In genomic region chr10:12547301-12547771, GRCh38 we compare ENCODE assay signal across 13 cellular contexts.
DNase-seq lines count a peak whose midpoint lies in the region; ATAC-seq and TF ChIP-seq lines count a peak whose summit lies in the region.
"Had no signal": no experiment of that assay in that cellular context is flagged by ENCODE, and none has a peak within 500 bp of the region (broad histone marks: within the 10 kb centered on the region; RNA-seq: fewer than 3 reads in every experiment).

No MANE protein-coding gene starts in this region.

- TF ChIP-seq CTCF in esophagus squamous epithelium (IDR thresholded peaks at IDR 0.05) = no peak

- H3K4me3 ChIP-seq in esophagus squamous epithelium = no peak overlapping the region
- H3K4me3 ChIP-seq: cardiac muscle cell, psoas muscle had no signal

- H3K27me3 ChIP-seq in esophagus squamous epithelium = no peaks in the 10 kb centered on the region
- H3K27me3 ChIP-seq: cardiac muscle cell had no signal

- DNase-seq in stimulated activated naive CD4-positive, alpha-beta T cell (lab: John Stamatoyannopoulos, UW) = peak in 5 of 6 experiments; percentile 2 to 65 (median 45)
- no peak for DNase-seq in stimulated activated naive CD4-positive, alpha-beta T cell treated with Interleukin-2 at 50 U/mL for 16 hours (lab: John Stamatoyannopoulos, UW)
- peak; percentile 3 for DNase-seq in NCI-H2196 treated with DMSO at 0.1 percent for 48 hours (lab: John Stamatoyannopoulos, UW; ENCODE audit: unreplicated experiment)
- peak; percentile 26 for DNase-seq in cerebellum (ENCODE audit: low spot score)
- no peak for DNase-seq in NCI-H1105 treated with DMSO at 0.1 percent for 48 hours (lab: John Stamatoyannopoulos, UW)
- DNase-seq in esophagus squamous epithelium (lab: John Stamatoyannopoulos, UW) = no peak
- DNase-seq: activated gamma-delta T cell treated with Interleukin-2 at 50 U/mL for 16 hours, erythroblast, NCI-H526 had no signal

- no peaks in the 10 kb centered on the region for H3K4me1 ChIP-seq in esophagus squamous epithelium
- H3K4me1 ChIP-seq: psoas muscle had no signal

- no peak for TF ChIP-seq POLR2A in esophagus squamous epithelium (IDR thresholded peaks at IDR 0.05)

- no peak overlapping the region for H3K27ac ChIP-seq in esophagus squamous epithelium
- H3K27ac ChIP-seq: cardiac muscle cell, psoas muscle had no signal

- no peaks in the 10 kb centered on the region for H3K36me3 ChIP-seq in esophagus squamous epithelium
- H3K36me3 ChIP-seq: cardiac muscle cell had no signal

- WGBS in esophagus squamous epithelium, 2 donors = 35% methylated on average over 6 of the region's 6 CpGs

- intact Hi-C loops in esophagus squamous epithelium (cut with DNase I) = loop anchor here (2.0 kb wide), 1 partner anchor 23 kb away; no protein-coding TSS in a partner anchor

- H3K9me3 ChIP-seq in esophagus squamous epithelium = no peaks in the 10 kb centered on the region
- H3K9me3 ChIP-seq: psoas muscle had no signal

- ATAC-seq in HG02610 (IDR thresholded peaks at IDR 0.05; ENCODE audit: unreplicated experiment) (no peak), HG03175 (IDR thresholded peaks at IDR 0.05; ENCODE audit: unreplicated experiment) (no peak)
- ATAC-seq: psoas muscle had no signal

Comparison
In these comparisons a context has a peak if more than half of its experiments do, and no peak if none do; other contexts are left out.
1. DNase-seq: peak in stimulated activated naive CD4-positive, alpha-beta T cell (5 of 6), NCI-H2196 treated with DMSO at 0.1 percent for 48 hours (single experiment) and cerebellum (single experiment); none in stimulated activated naive CD4-positive, alpha-beta T cell treated with Interleukin-2 at 50 U/mL for 16 hours (single experiment), NCI-H1105 treated with DMSO at 0.1 percent for 48 hours (single experiment) and esophagus squamous epithelium (single experiment).